Comparison of ENCODE assay signal across 10 cellular contexts in the genomic region with DNA sequence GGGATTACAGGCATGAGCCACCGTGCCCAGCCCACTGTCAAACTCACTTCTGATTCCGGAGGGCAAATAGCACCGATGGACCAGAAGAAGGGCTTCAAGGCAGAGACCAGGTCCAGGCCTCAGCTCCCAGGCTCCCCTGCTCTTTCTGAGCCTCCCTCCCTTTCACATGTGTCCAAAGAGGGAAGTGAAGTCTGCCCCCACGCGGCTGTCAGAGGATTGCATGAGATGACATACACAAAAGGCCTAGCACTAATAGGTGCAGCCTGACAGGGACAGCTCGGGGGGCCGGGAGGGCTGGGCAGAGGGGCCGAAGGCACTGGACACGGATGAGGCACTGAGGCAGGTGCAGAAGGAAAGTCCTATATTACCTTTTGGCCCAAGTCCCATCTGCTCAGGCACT. TPM values are rescaled to one million over a fixed set of nuclear protein-coding genes. Genes with fewer than 3 reads are reported as not detected.
DNase-seq lines count a peak whose midpoint lies in the region; ATAC-seq and TF ChIP-seq lines count a peak whose summit lies in the region.
"Had no signal": no experiment of that assay in that cellular context is flagged by ENCODE, and none has a peak within 500 bp of the region (broad histone marks: within the 10 kb centered on the region; RNA-seq: fewer than 3 reads in every experiment).

No MANE protein-coding gene starts in this region.

- H3K4me3 ChIP-seq in naive thymus-derived CD4-positive, alpha-beta T cell (ENCODE audit: low read length), result no peak overlapping the region

- CTCF ChIA-PET in naive thymus-derived CD4-positive, alpha-beta T cell (lab: Charles Lee), result no interaction called here

- intact Hi-C loops in naive thymus-derived CD4-positive, alpha-beta T cell (cut with micrococcal nuclease), result no loop called here

- TF ChIP-seq CTCF in LNCAP (IDR thresholded peaks at IDR 0.05), result peak; percentile 27; the same call in 1 of the 2 replicates

- H3K4me1 ChIP-seq in naive thymus-derived CD4-positive, alpha-beta T cell (ENCODE audit: control insufficient read depth in 2 of 2, insufficient read depth in 2 of 2, low read length in 2 of 2), result no peaks in the 10 kb centered on the region

- H3K4me1 Mint-ChIP-seq in naive thymus-derived CD4-positive, alpha-beta T cell, result peaks cover 0 to 16% (median 11%) of the 10 kb centered on the region in 7 donors

- no peak overlapping the region for H3K27ac ChIP-seq in naive thymus-derived CD4-positive, alpha-beta T cell (ENCODE audit: low read depth, low read length)
- H3K27ac ChIP-seq: VCaP had no signal

- no peaks in the 10 kb centered on the region for H3K36me3 Mint-ChIP-seq in activated naive CD4-positive, alpha-beta T cell treated with anti-CD3 and anti-CD28 coated beads, Interleukin-2, amount 50 U/mL, for 72 hours
- peaks cover 0 to 15% (median 12%) of the 10 kb centered on the region in 5 donors for H3K36me3 Mint-ChIP-seq in naive thymus-derived CD4-positive, alpha-beta T cell

- no peak overlapping the region for H3K4me3 Mint-ChIP-seq in naive thymus-derived CD4-positive, alpha-beta T cell

- no peaks in the 10 kb centered on the region for H3K9me3 ChIP-seq in naive thymus-derived CD4-positive, alpha-beta T cell (ENCODE audit: control insufficient read depth in 2 of 3, low read length in 3 of 3)

- no peaks in the 10 kb centered on the region for H3K9me3 Mint-ChIP-seq in activated naive CD4-positive, alpha-beta T cell treated with anti-CD3 and anti-CD28 coated beads, Interleukin-2, amount 50 U/mL, for 72 hours
- peaks cover 0 to 2% (median 0%) of the 10 kb centered on the region in 11 donors for H3K9me3 Mint-ChIP-seq in naive thymus-derived CD4-positive, alpha-beta T cell

- H3K27ac Mint-ChIP-seq in activated naive CD4-positive, alpha-beta T cell treated with anti-CD3 and anti-CD28 coated beads, Interleukin-2, amount 50 U/mL, for 72 hours, result peak overlapping the region; percentile 42 to 52
- H3K27ac Mint-ChIP-seq in naive thymus-derived CD4-positive, alpha-beta T cell, result no peak overlapping the region

- no peaks in the 10 kb centered on the region for H3K27me3 ChIP-seq in naive thymus-derived CD4-positive, alpha-beta T cell (ENCODE audit: control insufficient read depth in 2 of 2, insufficient read depth in 2 of 2, low read length in 2 of 2)

- POLR2A ChIA-PET in naive thymus-derived CD4-positive, alpha-beta T cell (lab: Charles Lee), result no interaction called here

- DNase-seq in DMS53 (lab: John Stamatoyannopoulos, UW) (peak; percentile 36), DMS53 treated with DMSO at 0.1 percent for 48 hours (lab: John Stamatoyannopoulos, UW; ENCODE audit: unreplicated experiment) (no peak), epidermal melanocyte (ENCODE audit: insufficient read length, low spot score) (no peak), cortex of kidney (lab: John Stamatoyannopoulos, UW) (no peak)
- peak in 1 of 2 donors; percentile 42 for DNase-seq in activated naive CD4-positive, alpha-beta T cell treated with anti-CD3 and anti-CD28 coated beads, Interleukin-2, amount 50 U/mL, for 72 hours (ENCODE audit: low spot score in 2 of 2)
- DNase-seq in naive thymus-derived CD4-positive, alpha-beta T cell, result no peak

- ATAC-seq in activated naive CD4-positive, alpha-beta T cell treated with anti-CD3 and anti-CD28 coated beads, Interleukin-2, amount 50 U/mL, for 72 hours, result peak in 1 of 2 donors; percentile 41
- peak; percentile 52 for ATAC-seq in naive thymus-derived CD4-positive, alpha-beta T cell
- no peak for ATAC-seq in HG02678 (IDR thresholded peaks at IDR 0.05; ENCODE audit: unreplicated experiment)

- H3K36me3 ChIP-seq in naive thymus-derived CD4-positive, alpha-beta T cell (ENCODE audit: control insufficient read depth in 2 of 3, insufficient read depth in 3 of 3, low read length in 3 of 3), result no peaks in the 10 kb centered on the region

- H3K27me3 Mint-ChIP-seq in naive thymus-derived CD4-positive, alpha-beta T cell, result peaks cover 0 to 6% (median 0%) of the 10 kb centered on the region in 5 donors

RNA-seq across cellular contexts. Expression of gene FBP1, which starts 16.1 kb away (rescaled TPM):
- total RNA-seq in activated naive CD4-positive, alpha-beta T cell treated with anti-CD3 and anti-CD28 coated beads, Interleukin-2, amount 50 U/mL, for 72 hours, result 1 to 10 TPM in 1 of 2 donors, under 1 TPM in 1; 0.89 to 1.2 TPM
- 10 to 100 TPM in 3 of 5 experiments, 1 to 10 TPM in 1, under 1 TPM in 1; 0.15 to 26.1 (median 10.5) TPM for total RNA-seq in naive thymus-derived CD4-positive, alpha-beta T cell
- polyA plus RNA-seq in naive thymus-derived CD4-positive, alpha-beta T cell, result 10 to 100 TPM; 19.3 to 25.8 TPM

RNA-seq across cellular contexts. Expression of gene FBP2, which starts 29.6 kb away (rescaled TPM):
- total RNA-seq in activated naive CD4-positive, alpha-beta T cell treated with anti-CD3 and anti-CD28 coated beads, Interleukin-2, amount 50 U/mL, for 72 hours, result not detected
- total RNA-seq in naive thymus-derived CD4-positive, alpha-beta T cell, result not detected
- polyA plus RNA-seq in naive thymus-derived CD4-positive, alpha-beta T cell, result not detected
- total RNA-seq: mononuclear cell had no signal

Comparison
In these comparisons a context has a peak if more than half of its experiments do, and no peak if none do; other contexts are left out.
1. H3K27ac Mint-ChIP-seq: peak in activated naive CD4-positive, alpha-beta T cell treated with anti-CD3 and anti-CD28 coated beads, Interleukin-2, amount 50 U/mL, for 72 hours (2 of 2); none in naive thymus-derived CD4-positive, alpha-beta T cell (0 of 9).